ENCODE assay signal across 25 cellular contexts in the genomic region with DNA sequence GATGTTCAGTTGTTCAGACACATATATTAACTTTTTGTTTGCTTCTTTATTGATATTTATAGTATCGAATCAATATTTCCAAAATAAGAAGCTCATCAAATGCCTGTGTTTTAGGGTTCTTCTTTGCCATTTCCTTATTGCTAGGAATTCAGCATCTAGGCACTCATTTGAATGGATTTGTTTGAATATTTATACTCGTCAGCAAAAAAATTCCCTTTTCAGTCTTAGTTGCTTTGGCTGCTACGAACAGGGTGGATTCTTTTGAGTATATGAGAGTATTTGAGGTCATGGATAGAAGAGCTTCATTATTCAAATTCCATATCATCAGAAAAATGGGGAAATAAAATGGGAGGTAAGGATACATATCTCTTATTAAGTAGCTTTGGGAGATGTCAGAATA.
"Had no signal": no experiment of that assay in that cellular context is flagged by ENCODE, and none has a peak within 500 bp of the region (broad histone marks: within the 10 kb centered on the region; RNA-seq: fewer than 3 reads in every experiment).

No MANE protein-coding gene starts in this region.

- H3K4me1 ChIP-seq: left ventricle myocardium inferior, prostate gland, sigmoid colon, spleen, suprapubic skin, tibial artery, upper lobe of right lung had no signal

- H3K79me2 ChIP-seq: hepatocyte had no signal

- H3K36me3 ChIP-seq: left ventricle myocardium inferior, pancreas, prostate gland, sigmoid colon, spleen, suprapubic skin, thoracic aorta, tibial artery, upper lobe of right lung had no signal

- H3K27ac ChIP-seq: hepatocyte, left ventricle myocardium inferior, pancreas, prostate gland, sigmoid colon, spleen, suprapubic skin, thoracic aorta, tibial artery, upper lobe of right lung had no signal

- H3K4me3 ChIP-seq: hepatocyte, left ventricle myocardium inferior, lung, mucosa of descending colon, pancreas, prostate gland, sigmoid colon, spleen, suprapubic skin, thoracic aorta, tibial artery, upper lobe of right lung had no signal

- FAIRE-seq: pancreas, urothelium cell line had no signal

- H2AFZ ChIP-seq: hepatocyte had no signal

- H3K4me2 ChIP-seq: hepatocyte had no signal

- ATAC-seq: mucosa of descending colon; naive thymus-derived CD4-positive, alpha-beta T cell; pancreas; right cardiac atrium; stimulated activated effector memory CD8-positive, alpha-beta T cell treated with anti-CD3 and anti-CD28 coated beads, Interleukin-12 subunit alpha, Interleukin-12 subunit beta, amount 100 ng/mL, for 72 hours; upper lobe of right lung had no signal

- H3K9me3 ChIP-seq: left ventricle myocardium inferior, mucosa of descending colon, pancreas, prostate gland, sigmoid colon, spleen, suprapubic skin, thoracic aorta, tibial artery, upper lobe of right lung had no signal

- DNase-seq: islet precursor cell; left ventricle myocardium inferior; midbrain; mucosa of descending colon; naive thymus-derived CD4-positive, alpha-beta T cell; nucleus accumbens; pancreas; posterior cingulate gyrus; retina; right cardiac atrium; sigmoid colon; small intestine; spleen; stimulated activated CD4-positive, alpha-beta T cell treated with anti-CD3 and anti-CD28 coated beads, Interleukin-4, amount 100 ng/mL, for 24 hours; stimulated activated naive CD4-positive, alpha-beta T cell; tibial artery; trophoblast cell; upper lobe of right lung had no signal

- H3K27me3 ChIP-seq: hepatocyte, pancreas, sigmoid colon, spleen, suprapubic skin, tibial artery, upper lobe of right lung had no signal
